In genomic region chr10:132873395-132873794, GRCh38 we compare ENCODE assay signal across 16 cellular contexts.
DNase-seq lines count a peak whose midpoint lies in the region; ATAC-seq, FAIRE-seq and TF ChIP-seq lines count a peak whose summit lies in the region.
"Had no signal": no experiment of that assay in that cellular context is flagged by ENCODE, and none has a peak within 500 bp of the region (broad histone marks: within the 10 kb centered on the region; RNA-seq: fewer than 3 reads in every experiment).

No MANE protein-coding gene starts in this region.

- no peaks in the 10 kb centered on the region for H4K20me1 ChIP-seq in Loucy (ENCODE audit: insufficient read depth, low read length, poor library complexity, severe bottlenecking)

- intact Hi-C loops in kidney (cut with DNase I): no loop called here

- H3K27ac ChIP-seq in kidney (ENCODE audit: low read depth in 2 of 2, low read length in 2 of 2) (no peak overlapping the region), SJCRH30 (no peak overlapping the region)
- H3K27ac ChIP-seq: A549 had no signal

- peak; percentile 17 for DNase-seq in activated naive CD4-positive, alpha-beta T cell treated with anti-CD3 and anti-CD28 coated beads, Interleukin-2, amount 10 ng/mL, durations not matched to agents 7 days and 5 days
- no peak for DNase-seq in activated naive CD4-positive, alpha-beta T cell treated with Interleukin-2 at 50 U/mL for 16 hours
- DNase-seq in kidney: peak; percentile 35
- DNase-seq in stimulated activated CD8-positive, alpha-beta memory T cell treated with anti-CD3 and anti-CD28 coated beads, Interleukin-4, amount 100 ng/mL, for 48 hours: peak; percentile 0
- no peak for DNase-seq in NK-92 (lab: John Stamatoyannopoulos, UW; ENCODE audit: unreplicated experiment)
- DNase-seq in SJCRH30: no peak
- DNase-seq: Caco-2; H7; NCI-H2227 treated with DMSO at 0.1 percent for 48 hours; NCI-H524 treated with DMSO at 0.1 percent for 48 hours; NK-92 treated with Interleukin-12 subunit alpha and Interleukin-12 subunit beta, amount 100 ng/mL, for 24 hours; OCI-M1 had no signal

- TF ChIP-seq CTCF in Loucy (conservative IDR thresholded peaks at IDR 0.05; ENCODE audit: low read length) (no peak), kidney (IDR thresholded peaks at IDR 0.05; ENCODE audit: borderline replicate concordance, extremely low read depth, insufficient read depth) (no peak)

- no peaks in the 10 kb centered on the region for H3K9me3 Mint-ChIP-seq in activated naive CD4-positive, alpha-beta T cell treated with anti-CD3 and anti-CD28 coated beads, Interleukin-2, amount 10 ng/mL, durations not matched to agents 7 days and 5 days

- no peak for ATAC-seq in HG02759 (IDR thresholded peaks at IDR 0.05; ENCODE audit: unreplicated experiment)
- ATAC-seq: A549 had no signal

- H3K4me3 Mint-ChIP-seq in activated naive CD4-positive, alpha-beta T cell treated with anti-CD3 and anti-CD28 coated beads, Interleukin-2, amount 10 ng/mL, durations not matched to agents 7 days and 5 days: no peak overlapping the region

- CTCF ChIA-PET in activated naive CD4-positive, alpha-beta T cell treated with anti-CD3 and anti-CD28 coated beads, Interleukin-2, amount 10 ng/mL, durations not matched to agents 7 days and 5 days (lab: Charles Lee): no interaction called here

- H3K4me1 ChIP-seq in Loucy (ENCODE audit: insufficient read depth, low read length, poor library complexity, severe bottlenecking): peaks cover 6% of the 10 kb centered on the region
- H3K4me1 ChIP-seq in kidney (ENCODE audit: control insufficient read depth in 1 of 2, insufficient read depth in 1 of 2, low read depth in 1 of 2, low read length in 2 of 2): no peaks in the 10 kb centered on the region
- no peaks in the 10 kb centered on the region for H3K4me1 ChIP-seq in SJCRH30
- H3K4me1 ChIP-seq: A549, Caco-2 had no signal

- no peaks in the 10 kb centered on the region for H3K36me3 Mint-ChIP-seq in activated naive CD4-positive, alpha-beta T cell treated with anti-CD3 and anti-CD28 coated beads, Interleukin-2, amount 10 ng/mL, durations not matched to agents 7 days and 5 days

- peaks cover 4% of the 10 kb centered on the region for H3K4me1 Mint-ChIP-seq in activated naive CD4-positive, alpha-beta T cell treated with anti-CD3 and anti-CD28 coated beads, Interleukin-2, amount 10 ng/mL, durations not matched to agents 7 days and 5 days

- H3K27me3 ChIP-seq in Loucy (ENCODE audit: insufficient read depth, low read length, poor library complexity, severe bottlenecking) (no peaks in the 10 kb centered on the region), SJCRH30 (no peaks in the 10 kb centered on the region)

- no peaks in the 10 kb centered on the region for H3K79me2 ChIP-seq in Loucy (ENCODE audit: insufficient read depth, low read length)

- peaks cover 15% of the 10 kb centered on the region for H3K27me3 Mint-ChIP-seq in activated naive CD4-positive, alpha-beta T cell treated with anti-CD3 and anti-CD28 coated beads, Interleukin-2, amount 10 ng/mL, durations not matched to agents 7 days and 5 days

- H3K9me2 ChIP-seq in Loucy (replicated peaks; ENCODE audit: low read depth, low read length): no peaks in the 10 kb centered on the region

- H3K27ac Mint-ChIP-seq in activated naive CD4-positive, alpha-beta T cell treated with anti-CD3 and anti-CD28 coated beads, Interleukin-2, amount 10 ng/mL, durations not matched to agents 7 days and 5 days: no peak overlapping the region

- H3K36me3 ChIP-seq in Loucy (ENCODE audit: insufficient read depth, low read length) (no peaks in the 10 kb centered on the region), kidney (ENCODE audit: control insufficient read depth in 1 of 2, insufficient read depth in 2 of 2, low read length in 2 of 2) (no peaks in the 10 kb centered on the region), SJCRH30 (no peaks in the 10 kb centered on the region)

- H3K4me2 ChIP-seq in Loucy (ENCODE audit: low read depth, low read length, poor library complexity, severe bottlenecking): peak overlapping the region; percentile 57
- H3K4me2 ChIP-seq: A549 had no signal

- no peak for FAIRE-seq in kidney (lab: Jason Lieb, UNC)
- FAIRE-seq: A549, GM18507 had no signal

- H3K9me3 ChIP-seq in Loucy (ENCODE audit: insufficient read depth, low read depth, low read length) (no peaks in the 10 kb centered on the region), kidney (ENCODE audit: control insufficient read depth in 1 of 2, low read length in 2 of 2) (peaks cover 0 to 6% of the 10 kb centered on the region in 2 donors), SJCRH30 (replicated peaks) (no peaks in the 10 kb centered on the region)
- H3K9me3 ChIP-seq: Caco-2 had no signal

- H2AFZ ChIP-seq in Loucy (ENCODE audit: low read length): no peak overlapping the region

- peak overlapping the region; percentile 31 for H3K4me3 ChIP-seq in Loucy (ENCODE audit: low read length, poor library complexity, severe bottlenecking)
- no peak overlapping the region for H3K4me3 ChIP-seq in kidney (ENCODE audit: low read length in 2 of 2)
- no peak overlapping the region for H3K4me3 ChIP-seq in SJCRH30
- H3K4me3 ChIP-seq: A549 had no signal

- H3K9ac ChIP-seq in Loucy (ENCODE audit: low read depth, low read length, poor library complexity, severe bottlenecking): no peak overlapping the region
- no peak overlapping the region for H3K9ac ChIP-seq in kidney (ENCODE audit: low read length in 2 of 2)

- no peaks in the 10 kb centered on the region for H3F3A ChIP-seq in Loucy (ENCODE audit: low read depth)

Comparison
In these comparisons a context has a peak if more than half of its experiments do, and no peak if none do; other contexts are left out.
1. DNase-seq: peak in activated naive CD4-positive, alpha-beta T cell treated with anti-CD3 and anti-CD28 coated beads, Interleukin-2, amount 10 ng/mL, durations not matched to agents 7 days and 5 days (single experiment), kidney (single experiment) and stimulated activated CD8-positive, alpha-beta memory T cell treated with anti-CD3 and anti-CD28 coated beads, Interleukin-4, amount 100 ng/mL, for 48 hours (single experiment); none in activated naive CD4-positive, alpha-beta T cell treated with Interleukin-2 at 50 U/mL for 16 hours (single experiment), NK-92 (single experiment) and SJCRH30 (0 of 2).